Comparison of ENCODE assay signal across 10 cellular contexts in genomic region chr16:66426112-66427035, GRCh38. TPM values are rescaled to one million over a fixed set of nuclear protein-coding genes. Genes with fewer than 3 reads are reported as not detected.
DNase-seq lines count a peak whose midpoint lies in the region; TF ChIP-seq lines count a peak whose summit lies in the region.
"Had no signal": no experiment of that assay in that cellular context is flagged by ENCODE, and none has a peak within 500 bp of the region (broad histone marks: within the 10 kb centered on the region; RNA-seq: fewer than 3 reads in every experiment).

No MANE protein-coding gene starts in this region.

- no peak overlapping the region for H3T11ph ChIP-seq in H9 (ENCODE audit: low read length)

- H3K14ac ChIP-seq in H9 (ENCODE audit: insufficient read depth, low read length) = no peak overlapping the region

- H2AK5ac ChIP-seq in H9 (ENCODE audit: insufficient read length, low read length) = no peak overlapping the region

- H2BK5ac ChIP-seq in H9 (ENCODE audit: insufficient read length, low read length) = no peak overlapping the region

- TF ChIP-seq CTCF in H9 (conservative IDR thresholded peaks at IDR 0.05) (no peak), hepatocyte (IDR thresholded peaks at IDR 0.05; ENCODE audit: poor library complexity) (no peak)

- no peak overlapping the region for H4K5ac ChIP-seq in H9 (ENCODE audit: insufficient read length, low read depth, low read length)

- H4K8ac ChIP-seq in H9 (replicated peaks; ENCODE audit: insufficient read length, low read depth, low read length) = no peak overlapping the region

- H3K9me3 ChIP-seq in H9 (ENCODE audit: control insufficient read depth, low read depth, low read length) (no peaks in the 10 kb centered on the region), hepatocyte (ENCODE audit: low read depth) (no peaks in the 10 kb centered on the region)

- H2AFZ ChIP-seq in H9 (ENCODE audit: low read length) (no peak overlapping the region), hepatocyte (no peak overlapping the region)

- H3K4ac ChIP-seq in H9 (ENCODE audit: low read depth, low read length) = no peak overlapping the region

- no peak overlapping the region for H3K56ac ChIP-seq in H9 (ENCODE audit: insufficient read length, low read depth, low read length)

- H3K9me3 Mint-ChIP-seq in H9 = no peaks in the 10 kb centered on the region; a peak in 1 of 5 replicates
- H3K9me3 Mint-ChIP-seq in activated T-cell treated with anti-CD3 and anti-CD28 coated beads, Interleukin-2, amount 50 U/mL, for 24 hours = no peaks in the 10 kb centered on the region
- H3K9me3 Mint-ChIP-seq: activated naive CD8-positive, alpha-beta T cell treated with anti-CD3 and anti-CD28 coated beads, Interleukin-2, amount 50 U/mL, for 24 hours had no signal

- peaks cover 7 to 28% of the 10 kb centered on the region in 2 experiments for H3K4me1 Mint-ChIP-seq in H9
- H3K4me1 Mint-ChIP-seq in activated T-cell treated with anti-CD3 and anti-CD28 coated beads, Interleukin-2, amount 50 U/mL, for 24 hours (ENCODE audit: low read depth) = peaks cover 7% of the 10 kb centered on the region

- no peak overlapping the region for H3K23ac ChIP-seq in H9 (ENCODE audit: insufficient read length, low read depth, low read length)

- no peak overlapping the region for H4K91ac ChIP-seq in H9 (ENCODE audit: insufficient read length, low read depth, low read length)

- no CpG with 5 or more reads among the region's 56 CpGs for WGBS in H9 (ENCODE audit: extremely low coverage, insufficient read length, low lambda C conversion rate)
- 22% methylated on average over 31 of the region's 56 CpGs for WGBS in hepatocyte (ENCODE audit: low lambda C conversion rate, missing lambda C conversion rate)

- peaks cover 13% of the 10 kb centered on the region for H3K23me2 ChIP-seq in H9 (ENCODE audit: insufficient read length, low read depth, low read length, poor library complexity, severe bottlenecking)

- peaks cover 2% of the 10 kb centered on the region for H4K20me1 ChIP-seq in H9 (ENCODE audit: control insufficient read depth, insufficient read depth, insufficient read length)
- H4K20me1 ChIP-seq in hepatocyte (ENCODE audit: insufficient read depth, poor library complexity, severe bottlenecking) = no peaks in the 10 kb centered on the region

- H2BK12ac ChIP-seq in H9 (ENCODE audit: insufficient read length, low read depth, low read length) = no peak overlapping the region

- H3K4me3 ChIP-seq in hepatocyte (no peak overlapping the region), skeletal muscle cell (ENCODE audit: low read depth, low read length) (peak overlapping the region; percentile 20)

- H3K9ac ChIP-seq in H9 (ENCODE audit: extremely low read depth, insufficient read length, low read length) = no peak overlapping the region

- no peaks in the 10 kb centered on the region for H3K79me1 ChIP-seq in H9 (ENCODE audit: insufficient read depth, low read depth, low read length, poor library complexity, severe bottlenecking)

- H2BK120ac ChIP-seq in H9 (ENCODE audit: low read depth, low read length, poor library complexity, severe bottlenecking) = no peak overlapping the region

- H3K27me3 ChIP-seq in H9 (ENCODE audit: insufficient read depth, low read length) = peaks cover 48% of the 10 kb centered on the region
- peaks cover 61% of the 10 kb centered on the region for H3K27me3 ChIP-seq in hepatocyte

- DNase-seq in H9 (no peak), hepatocyte (ENCODE audit: low spot score) (peak; percentile 38), skeletal muscle cell (ENCODE audit: low read depth) (no peak), mucosa of gallbladder (ENCODE audit: low spot score) (no peak), DMS153 (lab: John Stamatoyannopoulos, UW) (no peak), inferior parietal cortex (ENCODE audit: extremely low spot score) (no peak), NCI-H187 treated with DMSO at 0.1 percent for 48 hours (lab: John Stamatoyannopoulos, UW) (no peak)
- peak; percentile 37 for DNase-seq in activated T-cell treated with anti-CD3 and anti-CD28 coated beads, Interleukin-2, amount 50 U/mL, for 24 hours
- DNase-seq: activated naive CD8-positive, alpha-beta T cell treated with anti-CD3 and anti-CD28 coated beads, Interleukin-2, amount 50 U/mL, for 24 hours; NCI-H524 treated with DMSO at 0.1 percent for 48 hours had no signal

- H3K36me3 ChIP-seq in hepatocyte (replicated peaks; ENCODE audit: insufficient read depth, low read depth) = no peaks in the 10 kb centered on the region

- no peak overlapping the region for H2BK20ac ChIP-seq in H9 (ENCODE audit: low read depth, low read length, poor library complexity, severe bottlenecking)

- H3K4me3 Mint-ChIP-seq in H9 = peak overlapping the region; percentile 52 to 73
- peak overlapping the region; percentile 41 for H3K4me3 Mint-ChIP-seq in activated T-cell treated with anti-CD3 and anti-CD28 coated beads, Interleukin-2, amount 50 U/mL, for 24 hours
- H3K4me3 Mint-ChIP-seq: activated naive CD8-positive, alpha-beta T cell treated with anti-CD3 and anti-CD28 coated beads, Interleukin-2, amount 50 U/mL, for 24 hours had no signal

- no peak overlapping the region for H3K27ac Mint-ChIP-seq in H9
- no peak overlapping the region for H3K27ac Mint-ChIP-seq in activated T-cell treated with anti-CD3 and anti-CD28 coated beads, Interleukin-2, amount 50 U/mL, for 24 hours
- H3K27ac Mint-ChIP-seq: activated naive CD8-positive, alpha-beta T cell treated with anti-CD3 and anti-CD28 coated beads, Interleukin-2, amount 50 U/mL, for 24 hours had no signal

- H3K4me2 ChIP-seq in H9 (ENCODE audit: insufficient read depth, insufficient read length, low read length) (peak overlapping the region; percentile 54), hepatocyte (peak overlapping the region; percentile 82)

- no peak overlapping the region for H3K18ac ChIP-seq in H9 (ENCODE audit: insufficient read length, low read depth, low read length)

- H3K79me2 ChIP-seq in H9 (ENCODE audit: insufficient read depth, low read length) = no peaks in the 10 kb centered on the region
- no peaks in the 10 kb centered on the region for H3K79me2 ChIP-seq in hepatocyte

- H2BK15ac ChIP-seq in H9 (ENCODE audit: low read depth, low read length) = no peak overlapping the region

- H3K27ac ChIP-seq in H9 (ENCODE audit: insufficient read length, low read depth, low read length) (no peak overlapping the region), hepatocyte (no peak overlapping the region)

- peaks cover 90% of the 10 kb centered on the region for H3K27me3 Mint-ChIP-seq in H9 (ENCODE audit: low read depth)
- H3K27me3 Mint-ChIP-seq in activated T-cell treated with anti-CD3 and anti-CD28 coated beads, Interleukin-2, amount 50 U/mL, for 24 hours = peaks cover 73% of the 10 kb centered on the region

- H3K9me2 ChIP-seq in hepatocyte (replicated peaks; ENCODE audit: insufficient read depth) = no peaks in the 10 kb centered on the region

- no peaks in the 10 kb centered on the region; a peak in 1 of 7 replicates for H3K36me3 Mint-ChIP-seq in H9 (ENCODE audit: insufficient read depth in 1 of 3, low read depth in 3 of 3)
- no peaks in the 10 kb centered on the region for H3K36me3 Mint-ChIP-seq in activated T-cell treated with anti-CD3 and anti-CD28 coated beads, Interleukin-2, amount 50 U/mL, for 24 hours (ENCODE audit: low read depth)

- H3K4me1 ChIP-seq in H9 (ENCODE audit: insufficient read depth, low read length) = peaks cover 2% of the 10 kb centered on the region; the same call in 1 of the 2 replicates
- peaks cover 6% of the 10 kb centered on the region for H3K4me1 ChIP-seq in hepatocyte (ENCODE audit: insufficient read depth)

RNA-seq across cellular contexts. Expression of gene BEAN1, which starts 0.7 kb away (rescaled TPM):
- 0.24 TPM in 1 of 2 replicates, not detected in the other for total RNA-seq in H9 (2021)
- total RNA-seq in hepatocyte = 0.63 and 0.68 TPM in 2 replicates
- 1.3 and 1.8 TPM in 2 replicates for polyA plus RNA-seq in hepatocyte
- total RNA-seq in mucosa of gallbladder = 0.35 TPM

RNA-seq across cellular contexts. Expression of gene CDH5, which starts 59.9 kb away (rescaled TPM):
- 0.20 TPM in 1 of 2 replicates, not detected in the other for total RNA-seq in H9 (2021)
- total RNA-seq in hepatocyte = 2.2 and 2.6 TPM in 2 replicates
- 0.88 and 1.2 TPM in 2 replicates for polyA plus RNA-seq in hepatocyte
- 23.0 TPM for total RNA-seq in mucosa of gallbladder

Comparison
In these comparisons a context has a peak if more than half of its experiments do, and no peak if none do; other contexts are left out.
1. DNase-seq: peak in activated T-cell treated with anti-CD3 and anti-CD28 coated beads, Interleukin-2, amount 50 U/mL, for 24 hours (single experiment) and hepatocyte (single experiment); none in H9 (single experiment), skeletal muscle cell (single experiment), mucosa of gallbladder (single experiment), DMS153 (single experiment), inferior parietal cortex (single experiment) and NCI-H187 treated with DMSO at 0.1 percent for 48 hours (single experiment).